ENCODE assay signal across 1 cellular context in genomic region chr21:42733037-42733632, GRCh38.
TF ChIP-seq lines count a peak whose summit lies in the region.

No MANE protein-coding gene starts in this region.

TF ChIP-seq in HepG2, 621 proteins besides CTCF, POLR2A, EP300 and RAD21 (continued from another document and continues in another):
- peak; percentile 69 for TF ChIP-seq PAXIP1 (CRISPR knock-in tag; conservative IDR thresholded peaks at IDR 0.05)
- TF ChIP-seq RARA (CRISPR knock-in tag; IDR thresholded peaks at IDR 0.05) = peak; percentile 75; the same call in 1 of the 2 replicates
- peak; percentile 59 for TF ChIP-seq MED1 (CRISPR knock-in tag; IDR thresholded peaks at IDR 0.05)
- 0 out of 2 replicates have a peak, but pooled peaks have one; percentile 25 for TF ChIP-seq TCF7 (IDR thresholded peaks at IDR 0.05; ENCODE audit: low read depth)
- TF ChIP-seq ZNF552 (CRISPR knock-in tag; IDR thresholded peaks at IDR 0.05; ENCODE audit: borderline replicate concordance) = no peak
- TF ChIP-seq MYPOP (CRISPR knock-in tag; IDR thresholded peaks at IDR 0.05) = peak; percentile 52; the same call in 1 of the 2 replicates
- no peak for TF ChIP-seq ZNF367 (CRISPR knock-in tag; IDR thresholded peaks at IDR 0.05; ENCODE audit: borderline replicate concordance)
- TF ChIP-seq PRDM10 (CRISPR knock-in tag; IDR thresholded peaks at IDR 0.05; ENCODE audit: low read depth) = no peak
- TF ChIP-seq ARID5B (CRISPR knock-in tag; IDR thresholded peaks at IDR 0.05) = peak; percentile 64
- no peak for TF ChIP-seq MYC (CRISPR knock-in tag; IDR thresholded peaks at IDR 0.05; ENCODE audit: borderline replicate concordance)
- no peak for TF ChIP-seq TRIM24 (CRISPR knock-in tag; IDR thresholded peaks at IDR 0.05)
- no peak for TF ChIP-seq TIGD3 (CRISPR knock-in tag; IDR thresholded peaks at IDR 0.05; ENCODE audit: borderline replicate concordance)
- TF ChIP-seq HNF4G (IDR thresholded peaks at IDR 0.05; ENCODE audit: borderline replicate concordance, low read depth, low read length) = peak; percentile 14; the same call in 1 of the 2 replicates
- no peak for TF ChIP-seq HNF4G (CRISPR knock-in tag; IDR thresholded peaks at IDR 0.05; ENCODE audit: borderline replicate concordance, low read depth)
- peak; percentile 42; the same call in 1 of the 2 replicates for TF ChIP-seq FOXA3 (CRISPR knock-in tag; IDR thresholded peaks at IDR 0.05)
- TF ChIP-seq ATF7 (IDR thresholded peaks at IDR 0.05) = no peak
- peak; percentile 46; the same call in 1 of the 2 replicates for TF ChIP-seq ATF7 (CRISPR knock-in tag; IDR thresholded peaks at IDR 0.05)
- no peak for TF ChIP-seq TCF12 (IDR thresholded peaks at IDR 0.05)
- TF ChIP-seq TCF12 (CRISPR knock-in tag; IDR thresholded peaks at IDR 0.05) = no peak
- no peak for TF ChIP-seq ZNF280D (CRISPR knock-in tag; IDR thresholded peaks at IDR 0.05)
- TF ChIP-seq SALL1 (CRISPR knock-in tag; IDR thresholded peaks at IDR 0.05) = peak; percentile 66
- no peak for TF ChIP-seq ZNF513 (CRISPR knock-in tag; conservative IDR thresholded peaks at IDR 0.05)
- TF ChIP-seq ZNF790 (CRISPR knock-in tag; IDR thresholded peaks at IDR 0.05; ENCODE audit: borderline replicate concordance) = no peak
- peak; percentile 62; the same call in 1 of the 2 replicates for TF ChIP-seq ONECUT2 (CRISPR knock-in tag; IDR thresholded peaks at IDR 0.05)
- TF ChIP-seq SAP130 (CRISPR knock-in tag; IDR thresholded peaks at IDR 0.05; ENCODE audit: low read depth) = peak; percentile 56
- TF ChIP-seq ZNF576 (CRISPR knock-in tag; IDR thresholded peaks at IDR 0.05) = no peak
- 0 out of 2 replicates have a peak, but pooled peaks have one; percentile 36 for TF ChIP-seq CENPBD1 (CRISPR knock-in tag; IDR thresholded peaks at IDR 0.05; ENCODE audit: borderline replicate concordance, low read depth)
- no peak for TF ChIP-seq NKX3-1 (CRISPR knock-in tag; IDR thresholded peaks at IDR 0.05)
- TF ChIP-seq MAFK (conservative IDR thresholded peaks at IDR 0.05 in 1 of 2, IDR thresholded peaks at IDR 0.05 in 1 of 2; ENCODE audit: low read length in 2 of 2) = 0 out of 4 replicates have a peak, but pooled peaks of 1 of the 2 experiments have one; percentile 16
- no peak for TF ChIP-seq PAF1 (CRISPR knock-in tag; IDR thresholded peaks at IDR 0.05)
- TF ChIP-seq MTA1 (CRISPR knock-in tag; IDR thresholded peaks at IDR 0.05; ENCODE audit: borderline replicate concordance) = no peak
- TF ChIP-seq ZNF251 (CRISPR knock-in tag; IDR thresholded peaks at IDR 0.05) = no peak
- no peak for TF ChIP-seq ZNF704 (CRISPR knock-in tag; IDR thresholded peaks at IDR 0.05; ENCODE audit: borderline replicate concordance)
- TF ChIP-seq MED13 (CRISPR knock-in tag; IDR thresholded peaks at IDR 0.05) = no peak
- no peak for TF ChIP-seq SP140L (CRISPR knock-in tag; IDR thresholded peaks at IDR 0.05; ENCODE audit: borderline replicate concordance)
